ENCODE assay signal across 20 cellular contexts in genomic region chr14:95250126-95250824, GRCh38.
DNase-seq lines count a peak whose midpoint lies in the region; ATAC-seq and TF ChIP-seq lines count a peak whose summit lies in the region.
"Had no signal": no experiment of that assay in that cellular context is flagged by ENCODE, and none has a peak within 500 bp of the region (broad histone marks: within the 10 kb centered on the region; RNA-seq: fewer than 3 reads in every experiment).

No MANE protein-coding gene starts in this region.

- H3K4me1 Mint-ChIP-seq in activated T-helper 1 cell treated with anti-CD3 and anti-CD28 coated beads, Interleukin-12 subunit alpha, Interleukin-12 subunit beta, Interleukin-2, Interleukin-4 antibody, amounts not matched to agents 30 ng/mL and 10 ng/mL and 1 ng/mL, durations not matched to agents 14 hours and 24 hours and 36 hours (ENCODE audit: low read depth), result peaks cover 2% of the 10 kb centered on the region

- H3K4me1 ChIP-seq in hepatocyte (ENCODE audit: insufficient read depth) (peaks cover 22% of the 10 kb centered on the region), thyroid gland (peaks cover 21 to 49% of the 10 kb centered on the region in 2 donors)
- H3K4me1 ChIP-seq: testis had no signal

- no peak overlapping the region for H3K27ac Mint-ChIP-seq in activated T-helper 1 cell treated with anti-CD3 and anti-CD28 coated beads, Interleukin-12 subunit alpha, Interleukin-12 subunit beta, Interleukin-2, Interleukin-4 antibody, amounts not matched to agents 30 ng/mL and 10 ng/mL and 1 ng/mL, durations not matched to agents 14 hours and 24 hours and 36 hours
- H3K27ac Mint-ChIP-seq: CD14-positive monocyte, GM23338 had no signal

- H3K27ac ChIP-seq in hepatocyte (peak overlapping the region; percentile 73), thyroid gland (peak overlapping the region; percentile 14 to 50 (median 34))
- H3K27ac ChIP-seq: testis had no signal

- H3K4me2 ChIP-seq in hepatocyte, result no peak overlapping the region
- H3K4me2 ChIP-seq: GM23338 had no signal

- no peaks in the 10 kb centered on the region for H4K20me1 ChIP-seq in hepatocyte (ENCODE audit: insufficient read depth, poor library complexity, severe bottlenecking)

- intact Hi-C loops in thyroid gland (cut with DNase I), result no loop called here
- intact Hi-C loops in activated T-helper 1 cell treated with anti-CD3 and anti-CD28 coated beads, Interleukin-12 subunit alpha, Interleukin-12 subunit beta, Interleukin-2, Interleukin-4 antibody, amounts not matched to agents 30 ng/mL and 10 ng/mL and 1 ng/mL, durations not matched to agents 14 hours and 24 hours and 36 hours (cut with micrococcal nuclease), result no loop called here

- H2AFZ ChIP-seq in hepatocyte, result no peak overlapping the region
- H2AFZ ChIP-seq: GM23338 had no signal

- in situ Hi-C loops in KBM-7 (cut with MboI; ENCODE audit: low pct_unique_long_range_greater_than_20kb, low sequenced_read_pairs), result no loop called here

- peaks cover 13% of the 10 kb centered on the region for H3K27me3 Mint-ChIP-seq in activated T-helper 1 cell treated with anti-CD3 and anti-CD28 coated beads, Interleukin-12 subunit alpha, Interleukin-12 subunit beta, Interleukin-2, Interleukin-4 antibody, amounts not matched to agents 30 ng/mL and 10 ng/mL and 1 ng/mL, durations not matched to agents 14 hours and 24 hours and 36 hours (ENCODE audit: insufficient read depth)

- no peak overlapping the region for H3K4me3 Mint-ChIP-seq in activated T-helper 1 cell treated with anti-CD3 and anti-CD28 coated beads, Interleukin-12 subunit alpha, Interleukin-12 subunit beta, Interleukin-2, Interleukin-4 antibody, amounts not matched to agents 30 ng/mL and 10 ng/mL and 1 ng/mL, durations not matched to agents 14 hours and 24 hours and 36 hours
- H3K4me3 Mint-ChIP-seq: CD14-positive monocyte, GM23338, neural crest cell had no signal

- H3K9me3 Mint-ChIP-seq in activated T-helper 1 cell treated with anti-CD3 and anti-CD28 coated beads, Interleukin-12 subunit alpha, Interleukin-12 subunit beta, Interleukin-2, Interleukin-4 antibody, amounts not matched to agents 30 ng/mL and 10 ng/mL and 1 ng/mL, durations not matched to agents 14 hours and 24 hours and 36 hours, result peaks cover 2% of the 10 kb centered on the region

- H3K4me3 ChIP-seq in hepatocyte (no peak overlapping the region), thyroid gland (replicated peaks in 1 of 3) (no peak overlapping the region)
- H3K4me3 ChIP-seq: GM23338, testis had no signal

- H3K27me3 ChIP-seq in hepatocyte (no peaks in the 10 kb centered on the region), thyroid gland (no peaks in the 10 kb centered on the region)
- H3K27me3 ChIP-seq: testis had no signal

- peaks cover under 1% of the 10 kb centered on the region for H3K36me3 Mint-ChIP-seq in activated T-helper 1 cell treated with anti-CD3 and anti-CD28 coated beads, Interleukin-12 subunit alpha, Interleukin-12 subunit beta, Interleukin-2, Interleukin-4 antibody, amounts not matched to agents 30 ng/mL and 10 ng/mL and 1 ng/mL, durations not matched to agents 14 hours and 24 hours and 36 hours (ENCODE audit: low read depth)

- no peak for TF ChIP-seq POLR2A in thyroid gland (IDR thresholded peaks at IDR 0.05)

- no peaks in the 10 kb centered on the region for H3K9me3 ChIP-seq in hepatocyte (ENCODE audit: low read depth)
- H3K9me3 ChIP-seq in thyroid gland, result no peaks in the 10 kb centered on the region
- H3K9me3 ChIP-seq: testis had no signal

- no peaks in the 10 kb centered on the region for H3K79me2 ChIP-seq in hepatocyte

- DNase-seq in NCI-H146 treated with DMSO at 0.1 percent for 48 hours (lab: John Stamatoyannopoulos, UW; ENCODE audit: unreplicated experiment) (peak; percentile 1), NCI-H146 (lab: John Stamatoyannopoulos, UW) (no peak), NCI-H345 treated with DMSO at 0.1 percent for 48 hours (lab: John Stamatoyannopoulos, UW; ENCODE audit: unreplicated experiment) (peak; percentile 93), hepatocyte (ENCODE audit: low spot score) (no peak), thyroid gland (no peak), KBM-7 (no peak)
- no peak for DNase-seq in activated T-helper 1 cell treated with anti-CD3 and anti-CD28 coated beads, Interleukin-12 subunit alpha, Interleukin-12 subunit beta, Interleukin-2, Interleukin-4 antibody, amounts not matched to agents 30 ng/mL and 10 ng/mL and 1 ng/mL, durations not matched to agents 14 hours and 24 hours and 36 hours (ENCODE audit: low spot score)
- DNase-seq: activated CD4-positive, alpha-beta T cell treated with anti-CD3 and anti-CD28 coated beads, Interleukin-2, amount 50 U/mL, for 1 hour; activated CD8-positive, alpha-beta memory T cell treated with anti-CD3 and anti-CD28 coated beads, Interleukin-2, amount 50 U/mL, for 48 hours; activated gamma-delta T cell; central memory CD4-positive, alpha-beta T cell; effector CD4-positive, alpha-beta T cell; EL; NCI-H2171 treated with DMSO at 0.1 percent for 48 hours; SW 1271; testis had no signal

- no peak for TF ChIP-seq CTCF in hepatocyte (IDR thresholded peaks at IDR 0.05; ENCODE audit: poor library complexity)
- TF ChIP-seq CTCF in thyroid gland (IDR thresholded peaks at IDR 0.05), result no peak

- WGBS in hepatocyte (ENCODE audit: low lambda C conversion rate, missing lambda C conversion rate), result 73% methylated on average over 6 of the region's 6 CpGs
- 42 to 48% methylated on average over 6 of the region's 6 CpGs for WGBS in thyroid gland, 2 donors

- H3K36me3 ChIP-seq in hepatocyte (replicated peaks; ENCODE audit: insufficient read depth, low read depth) (no peaks in the 10 kb centered on the region), thyroid gland (no peaks in the 10 kb centered on the region)

- no peaks in the 10 kb centered on the region for H3K9me2 ChIP-seq in hepatocyte (replicated peaks; ENCODE audit: insufficient read depth)

- no peak for ATAC-seq in GM21786 (IDR thresholded peaks at IDR 0.05; ENCODE audit: unreplicated experiment)
- ATAC-seq: GM23338 had no signal

Comparison
In these comparisons a context has a peak if more than half of its experiments do, and no peak if none do; other contexts are left out.
1. DNase-seq: peak in NCI-H146 treated with DMSO at 0.1 percent for 48 hours (single experiment) and NCI-H345 treated with DMSO at 0.1 percent for 48 hours (single experiment); none in NCI-H146 (single experiment), hepatocyte (single experiment), thyroid gland (0 of 2), KBM-7 (single experiment) and activated T-helper 1 cell treated with anti-CD3 and anti-CD28 coated beads, Interleukin-12 subunit alpha, Interleukin-12 subunit beta, Interleukin-2, Interleukin-4 antibody, amounts not matched to agents 30 ng/mL and 10 ng/mL and 1 ng/mL, durations not matched to agents 14 hours and 24 hours and 36 hours (single experiment).